Comparison of ENCODE assay signal across 11 cellular contexts in genomic region chr10:79293841-79294705, GRCh38. TPM values are rescaled to one million over a fixed set of nuclear protein-coding genes. Genes with fewer than 3 reads are reported as not detected.
DNase-seq lines count a peak whose midpoint lies in the region; ATAC-seq and TF ChIP-seq lines count a peak whose summit lies in the region.
"Had no signal": no experiment of that assay in that cellular context is flagged by ENCODE, and none has a peak within 500 bp of the region (broad histone marks: within the 10 kb centered on the region; RNA-seq: fewer than 3 reads in every experiment).

No MANE protein-coding gene starts in this region.

- no peaks in the 10 kb centered on the region for H3K9me3 Mint-ChIP-seq in activated CD4-positive, alpha-beta memory T cell treated with anti-CD3 and anti-CD28 coated beads for 36 hours
- H3K9me3 Mint-ChIP-seq: activated T-helper 2 cell treated with anti-CD3 and anti-CD28 coated beads, Interferon-gamma antibody, Interleukin-2, Interleukin-4, amounts not matched to agents 10 μg/mL and 5 μg/mL and 100 μg/mL, durations not matched to agents 14 hours and 24 hours and 36 hours had no signal

- CTCF ChIA-PET in SK-N-SH (lab: Yijun Ruan, JAX): interaction anchor here (1.0 to 1.7 kb wide), 3 partner anchors 12 to 22 kb away, joined by 3 to 5 read pairs (median 3); no protein-coding TSS in a partner anchor
- CTCF ChIA-PET in activated CD4-positive, alpha-beta memory T cell treated with anti-CD3 and anti-CD28 coated beads for 36 hours (lab: Charles Lee): interaction anchor here (0.7 to 1.4 kb wide), 8 partner anchors 10 to 174 kb away, joined by 3 to 5 read pairs (median 4); partner anchors contain the start of gene PPIF

- no peaks in the 10 kb centered on the region for H3K79me2 ChIP-seq in SK-N-SH (ENCODE audit: insufficient read depth)

- H4K20me1 ChIP-seq in SK-N-SH (ENCODE audit: insufficient read depth): peaks cover 14% of the 10 kb centered on the region

- H2AFZ ChIP-seq in SK-N-SH (ENCODE audit: low read depth): no peak overlapping the region

- POLR2A ChIA-PET in SK-N-SH (lab: Yijun Ruan, JAX): no interaction called here
- POLR2A ChIA-PET in activated CD4-positive, alpha-beta memory T cell treated with anti-CD3 and anti-CD28 coated beads for 36 hours (lab: Charles Lee): no interaction called here

- peak overlapping the region; percentile 6 for H3K27ac Mint-ChIP-seq in activated CD4-positive, alpha-beta memory T cell treated with anti-CD3 and anti-CD28 coated beads for 36 hours
- H3K27ac Mint-ChIP-seq: activated T-helper 2 cell treated with anti-CD3 and anti-CD28 coated beads, Interferon-gamma antibody, Interleukin-2, Interleukin-4, amounts not matched to agents 10 μg/mL and 5 μg/mL and 100 μg/mL, durations not matched to agents 14 hours and 24 hours and 36 hours had no signal

- H3F3A ChIP-seq in SK-N-SH (replicated peaks; ENCODE audit: insufficient read depth): peaks cover 46% of the 10 kb centered on the region

- H3K4me1 ChIP-seq in SK-N-SH (ENCODE audit: control insufficient read depth in 1 of 2, insufficient read depth in 2 of 2, low read depth in 1 of 2, low read length in 1 of 2) (peaks cover 3 to 22% of the 10 kb centered on the region in 2 experiments; a peak in 3 of 4 replicates), left ventricle myocardium inferior (peaks cover 56% of the 10 kb centered on the region)

- no peak overlapping the region for H3K4me3 Mint-ChIP-seq in activated CD4-positive, alpha-beta memory T cell treated with anti-CD3 and anti-CD28 coated beads for 36 hours

- H3K27ac ChIP-seq in SK-N-SH (ENCODE audit: low read depth in 2 of 2, low read length in 1 of 2) (peak overlapping the region; percentile 25 to 63; a peak in 3 of 4 replicates), left ventricle myocardium inferior (replicated peaks) (peak overlapping the region; percentile 66), substantia nigra (ENCODE audit: low read depth, low read length, poor library complexity, severe bottlenecking) (peak overlapping the region; percentile 64)
- H3K27ac ChIP-seq: 22Rv1 had no signal

- DNase-seq in SK-N-SH: no peak
- DNase-seq in activated CD4-positive, alpha-beta memory T cell treated with anti-CD3 and anti-CD28 coated beads for 36 hours: no peak
- DNase-seq in left ventricle myocardium inferior: no peak
- peak in 10 of 49 donors; percentile 37 to 83 (median 55) for DNase-seq in substantia nigra (lab: John Stamatoyannopoulos, UW)
- DNase-seq in DMS79 treated with DMSO at 0.1 percent for 48 hours (lab: John Stamatoyannopoulos, UW): no peak
- DNase-seq: NCI-H1694 had no signal

- no peak overlapping the region for H3K4me3 ChIP-seq in SK-N-SH (ENCODE audit: low read depth in 2 of 2, low read length in 1 of 2)
- H3K4me3 ChIP-seq in left ventricle myocardium inferior: no peak overlapping the region

- no peak for TF ChIP-seq EP300 in SK-N-SH (IDR thresholded peaks at IDR 0.05; ENCODE audit: borderline replicate concordance in 1 of 2, low read depth in 1 of 2, low read length in 1 of 2)

- peaks cover 42 to 80% of the 10 kb centered on the region in 2 experiments for H3K36me3 ChIP-seq in SK-N-SH (replicated peaks in 1 of 2; ENCODE audit: control insufficient read depth in 1 of 2, insufficient read depth in 2 of 2, low read length in 1 of 2)
- H3K36me3 ChIP-seq in left ventricle myocardium inferior: peaks cover 100% of the 10 kb centered on the region

- H3K9me2 ChIP-seq in SK-N-SH: no peaks in the 10 kb centered on the region

- H3K36me3 Mint-ChIP-seq in activated CD4-positive, alpha-beta memory T cell treated with anti-CD3 and anti-CD28 coated beads for 36 hours: peaks cover 22% of the 10 kb centered on the region

- H3K9me3 ChIP-seq in SK-N-SH (no peaks in the 10 kb centered on the region), left ventricle myocardium inferior (replicated peaks) (no peaks in the 10 kb centered on the region)

- no peak for ATAC-seq in SK-N-SH treated with all-trans-retinoic acid at 6 μM for 48 hours
- no peak for ATAC-seq in GM19035 (IDR thresholded peaks at IDR 0.05; ENCODE audit: unreplicated experiment)
- no peak for ATAC-seq in GM19463 (IDR thresholded peaks at IDR 0.05; ENCODE audit: unreplicated experiment)

- no peak for TF ChIP-seq RAD21 in SK-N-SH (IDR thresholded peaks at IDR 0.05; ENCODE audit: low read length)

- intact Hi-C loops in activated CD4-positive, alpha-beta memory T cell treated with anti-CD3 and anti-CD28 coated beads for 36 hours (cut with micrococcal nuclease): loop anchor here (2.0 to 10.0 kb wide), 2 partner anchors 53 to 171 kb away; partner anchors contain the start of gene PPIF
- intact Hi-C loops in left ventricle myocardium inferior (cut with micrococcal nuclease): no loop called here

- TF ChIP-seq CTCF in SK-N-SH (IDR thresholded peaks at IDR 0.05) (no peak), left ventricle myocardium inferior (IDR thresholded peaks at IDR 0.05; ENCODE audit: borderline replicate concordance) (no peak)

- peak overlapping the region; percentile 13; the same call in 1 of the 2 replicates for H3K9ac ChIP-seq in SK-N-SH

- no peaks in the 10 kb centered on the region for H3K27me3 Mint-ChIP-seq in activated CD4-positive, alpha-beta memory T cell treated with anti-CD3 and anti-CD28 coated beads for 36 hours

- peak overlapping the region; percentile 44 for H3K4me2 ChIP-seq in SK-N-SH

- WGBS in SK-N-SH (ENCODE audit: low lambda C conversion rate): 84% methylated on average over 12 of the region's 15 CpGs

- no peaks in the 10 kb centered on the region for H3K27me3 ChIP-seq in SK-N-SH (ENCODE audit: insufficient read depth)
- no peaks in the 10 kb centered on the region for H3K27me3 ChIP-seq in left ventricle myocardium inferior (ENCODE audit: low read depth)

- peaks cover 24% of the 10 kb centered on the region for H3K4me1 Mint-ChIP-seq in activated CD4-positive, alpha-beta memory T cell treated with anti-CD3 and anti-CD28 coated beads for 36 hours (ENCODE audit: low read depth)

TF ChIP-seq in SK-N-SH, 30 proteins besides CTCF, POLR2A, EP300 and RAD21 (continues in another document):
- no peak for TF ChIP-seq MXI1 (IDR thresholded peaks at IDR 0.05; ENCODE audit: low read depth, low read length)
- TF ChIP-seq PBX3 (IDR thresholded peaks at IDR 0.05): no peak
- TF ChIP-seq YY1 (IDR thresholded peaks at IDR 0.05; ENCODE audit: low read depth): no peak
- TF ChIP-seq TEAD4 (IDR thresholded peaks at IDR 0.05; ENCODE audit: borderline replicate concordance, insufficient read depth): no peak
- no peak for TF ChIP-seq POLR2AphosphoS5 (IDR thresholded peaks at IDR 0.05; ENCODE audit: low read depth, low read length)
- no peak for TF ChIP-seq MAX (IDR thresholded peaks at IDR 0.05; ENCODE audit: low read depth)
- TF ChIP-seq TCF12 (IDR thresholded peaks at IDR 0.05): peak; percentile 50
- TF ChIP-seq MEF2A (IDR thresholded peaks at IDR 0.05; ENCODE audit: borderline replicate concordance, low read depth): no peak
- TF ChIP-seq TAF1 (IDR thresholded peaks at IDR 0.05; ENCODE audit: borderline replicate concordance, low read depth, low read length): no peak

TF ChIP-seq in SK-N-SH treated with all-trans-retinoic acid at 6 μM for 48 hours, 23 proteins besides CTCF, POLR2A, EP300 and RAD21:
- TF ChIP-seq TOX (CRISPR knock-in tag; IDR thresholded peaks at IDR 0.05; ENCODE audit: borderline replicate concordance) (no peak), ZFP30 (CRISPR knock-in tag; IDR thresholded peaks at IDR 0.05) (no peak), SNAI2 (CRISPR knock-in tag; IDR thresholded peaks at IDR 0.05) (no peak), TCF4 (CRISPR knock-in tag; IDR thresholded peaks at IDR 0.05; ENCODE audit: borderline replicate concordance) (no peak), PPARA (CRISPR knock-in tag; IDR thresholded peaks at IDR 0.05; ENCODE audit: borderline replicate concordance) (no peak), ZC3H10 (CRISPR knock-in tag; IDR thresholded peaks at IDR 0.05) (no peak), POU6F1 (CRISPR knock-in tag; IDR thresholded peaks at IDR 0.05; ENCODE audit: borderline replicate concordance, low read depth) (no peak), CSRNP3 (CRISPR knock-in tag; IDR thresholded peaks at IDR 0.05) (no peak), ESRRG (CRISPR knock-in tag; IDR thresholded peaks at IDR 0.05) (no peak), ZFP3 (CRISPR knock-in tag; IDR thresholded peaks at IDR 0.05) (no peak)
TF ChIP-seq in SK-N-SH treated with all-trans-retinoic acid at 6 μM for 48 hours: peak in this region for 0.

RNA-seq across cellular contexts. Expression of gene PPIF, which starts 53.2 kb away (rescaled TPM):
- 73.8 and 85.9 TPM in 2 replicates for polyA plus RNA-seq in SK-N-SH (2012; rRNA removed)
- polyA plus RNA-seq in SK-N-SH (2012; cell fraction: cytosol; rRNA removed): 64.9 and 80.6 TPM in 2 replicates
- polyA plus RNA-seq in SK-N-SH (2012; cell fraction: nucleus; rRNA removed): 163 and 169 TPM in 2 replicates
- 10 to 100 TPM; 87.2 to 94.0 TPM for total RNA-seq in activated CD4-positive, alpha-beta memory T cell treated with anti-CD3 and anti-CD28 coated beads for 36 hours
- total RNA-seq in left ventricle myocardium inferior: 150 TPM
